ENCODE assay signal across 8 cellular contexts in genomic region chr17:38671939-38672720, GRCh38. TPM values are rescaled to one million over a fixed set of nuclear protein-coding genes. Genes with fewer than 3 reads are reported as not detected.
DNase-seq lines count a peak whose midpoint lies in the region; ATAC-seq lines count a peak whose summit lies in the region.

No MANE protein-coding gene starts in this region.

- H3K4me1 ChIP-seq in CD4-positive, CD25-positive, alpha-beta regulatory T cell (ENCODE audit: control insufficient read depth, insufficient read depth, low read length, poor library complexity, severe bottlenecking), result peaks cover 19% of the 10 kb centered on the region
- peaks cover 12% of the 10 kb centered on the region for H3K4me1 ChIP-seq in HAP-1

- H3K36me3 ChIP-seq in CD4-positive, CD25-positive, alpha-beta regulatory T cell (ENCODE audit: control insufficient read depth, insufficient read depth, low read length), result no peaks in the 10 kb centered on the region
- no peaks in the 10 kb centered on the region for H3K36me3 ChIP-seq in HAP-1 (replicated peaks)

- H3K4me3 Mint-ChIP-seq in CD4-positive, CD25-positive, alpha-beta regulatory T cell, result peak overlapping the region in 3 of 4 donors; percentile 4 to 79 (median 60)
- H3K4me3 Mint-ChIP-seq in activated naive CD8-positive, alpha-beta T cell treated with anti-CD3 and anti-CD28 coated beads, Interleukin-2, amount 50 U/mL, for 24 hours, result peak overlapping the region; percentile 81

- peaks cover 2% of the 10 kb centered on the region for H3K27me3 ChIP-seq in CD4-positive, CD25-positive, alpha-beta regulatory T cell (ENCODE audit: control insufficient read depth, insufficient read depth, low read length)
- 0 out of 2 replicates have a peak, but pooled peaks cover 3% of the 10 kb centered on the region for H3K27me3 ChIP-seq in HAP-1 (ENCODE audit: low read depth)

- no peak for ATAC-seq in CD4-positive, CD25-positive, alpha-beta regulatory T cell (ENCODE audit: low read depth in 2 of 2)
- ATAC-seq in activated naive CD8-positive, alpha-beta T cell treated with anti-CD3 and anti-CD28 coated beads, Interleukin-2, amount 50 U/mL, for 24 hours, result no peak
- ATAC-seq in HG02798 (IDR thresholded peaks at IDR 0.05; ENCODE audit: poor library complexity, unreplicated experiment), result no peak

- no peaks in the 10 kb centered on the region for H3K9me3 ChIP-seq in CD4-positive, CD25-positive, alpha-beta regulatory T cell (ENCODE audit: control insufficient read depth in 2 of 2, low read length in 2 of 2)
- no peaks in the 10 kb centered on the region for H3K9me3 ChIP-seq in HAP-1

- H3K36me3 Mint-ChIP-seq in CD4-positive, CD25-positive, alpha-beta regulatory T cell, result no peaks in the 10 kb centered on the region
- H3K36me3 Mint-ChIP-seq in activated naive CD8-positive, alpha-beta T cell treated with anti-CD3 and anti-CD28 coated beads, Interleukin-2, amount 50 U/mL, for 24 hours (ENCODE audit: low read depth), result peaks cover 10% of the 10 kb centered on the region

- H3K4me3 ChIP-seq in CD4-positive, CD25-positive, alpha-beta regulatory T cell (ENCODE audit: low read depth, low read length), result no peak overlapping the region
- H3K4me3 ChIP-seq in HAP-1, result peak overlapping the region; percentile 65

- H3K27me3 Mint-ChIP-seq in CD4-positive, CD25-positive, alpha-beta regulatory T cell, result peaks cover 71% of the 10 kb centered on the region
- H3K27me3 Mint-ChIP-seq in activated naive CD8-positive, alpha-beta T cell treated with anti-CD3 and anti-CD28 coated beads, Interleukin-2, amount 50 U/mL, for 24 hours, result peaks cover 40% of the 10 kb centered on the region

- no peak overlapping the region for H3K27ac ChIP-seq in CD4-positive, CD25-positive, alpha-beta regulatory T cell (ENCODE audit: insufficient read depth, low read length, poor library complexity, severe bottlenecking)

- DNase-seq in CD4-positive, CD25-positive, alpha-beta regulatory T cell, result no peak
- DNase-seq in HAP-1 (ENCODE audit: low spot score in 2 of 2) (no peak), islet precursor cell (peak; percentile 59), RKO (ENCODE audit: low spot score) (no peak), NCI-H82 (lab: John Stamatoyannopoulos, UW) (no peak), CD1c-positive myeloid dendritic cell (ENCODE audit: extremely low spot score) (no peak)
- no peak for DNase-seq in activated naive CD8-positive, alpha-beta T cell treated with anti-CD3 and anti-CD28 coated beads, Interleukin-2, amount 50 U/mL, for 24 hours

- H3K27ac Mint-ChIP-seq in CD4-positive, CD25-positive, alpha-beta regulatory T cell, result no peak overlapping the region
- H3K27ac Mint-ChIP-seq in activated naive CD8-positive, alpha-beta T cell treated with anti-CD3 and anti-CD28 coated beads, Interleukin-2, amount 50 U/mL, for 24 hours, result no peak overlapping the region

- peaks cover 0 to 5% (median 0%) of the 10 kb centered on the region in 7 donors for H3K9me3 Mint-ChIP-seq in CD4-positive, CD25-positive, alpha-beta regulatory T cell
- no peaks in the 10 kb centered on the region for H3K9me3 Mint-ChIP-seq in activated naive CD8-positive, alpha-beta T cell treated with anti-CD3 and anti-CD28 coated beads, Interleukin-2, amount 50 U/mL, for 24 hours

- in situ Hi-C loops in HAP-1 (cut with MboI; ENCODE audit: low sequenced_read_pairs), result no loop called here

- H3K4me1 Mint-ChIP-seq in CD4-positive, CD25-positive, alpha-beta regulatory T cell, result peaks cover 11 to 27% (median 16%) of the 10 kb centered on the region in 4 donors
- peaks cover 45% of the 10 kb centered on the region for H3K4me1 Mint-ChIP-seq in activated naive CD8-positive, alpha-beta T cell treated with anti-CD3 and anti-CD28 coated beads, Interleukin-2, amount 50 U/mL, for 24 hours

RNA-seq across cellular contexts. Expression of gene EPOP, which starts 2.6 kb away (rescaled TPM):
- total RNA-seq in CD4-positive, CD25-positive, alpha-beta regulatory T cell, result 0.59 TPM
- under 1 TPM in 1 of 4 donors, not detected in 3; 0.13 TPM for polyA plus RNA-seq in CD4-positive, CD25-positive, alpha-beta regulatory T cell

RNA-seq across cellular contexts. Expression of gene MLLT6, which starts 32.9 kb away (rescaled TPM):
- total RNA-seq in CD4-positive, CD25-positive, alpha-beta regulatory T cell, result 361 TPM
- 1 to 10 TPM; 5.2 to 6.8 (median 6.6) TPM for polyA plus RNA-seq in CD4-positive, CD25-positive, alpha-beta regulatory T cell

RNA-seq across cellular contexts. Expression of gene CISD3, which starts 58.0 kb away (rescaled TPM):
- total RNA-seq in CD4-positive, CD25-positive, alpha-beta regulatory T cell, result 8.7 TPM
- 10 to 100 TPM; 31.7 to 62.6 (median 40.6) TPM for polyA plus RNA-seq in CD4-positive, CD25-positive, alpha-beta regulatory T cell
